ENCODE assay signal across 20 cellular contexts in genomic region chr20:2995796-2996195, GRCh38. TPM values are rescaled to one million over a fixed set of nuclear protein-coding genes. Genes with fewer than 3 reads are reported as not detected.
DNase-seq lines count a peak whose midpoint lies in the region; ATAC-seq and TF ChIP-seq lines count a peak whose summit lies in the region.
"Had no signal": no experiment of that assay in that cellular context is flagged by ENCODE, and none has a peak within 500 bp of the region (broad histone marks: within the 10 kb centered on the region; RNA-seq: fewer than 3 reads in every experiment).

No MANE protein-coding gene starts in this region.

- H3K27ac ChIP-seq in 22Rv1, result peak overlapping the region; percentile 54
- H3K27ac ChIP-seq in VCaP, result peak overlapping the region; percentile 69
- H3K27ac ChIP-seq: BLaER1 treated with 17β-estradiol and CSF1 and Interleukin-3, amounts not matched to agents 10 nM and 100 nM had no signal

- no peaks in the 10 kb centered on the region for H3K27me3 Mint-ChIP-seq in activated T-helper 2 cell treated with anti-CD3 and anti-CD28 coated beads, Interferon-gamma antibody, Interleukin-2, Interleukin-4, amounts not matched to agents 10 μg/mL and 5 μg/mL and 100 μg/mL, durations not matched to agents 14 hours and 24 hours and 36 hours (ENCODE audit: low read depth)
- no peaks in the 10 kb centered on the region for H3K27me3 Mint-ChIP-seq in activated naive CD8-positive, alpha-beta T cell treated with anti-CD3 and anti-CD28 coated beads, Interleukin-2, amount 50 U/mL, for 24 hours
- H3K27me3 Mint-ChIP-seq: CD4-positive, alpha-beta memory T cell had no signal

- peaks cover 20% of the 10 kb centered on the region for H3K4me1 Mint-ChIP-seq in activated T-helper 2 cell treated with anti-CD3 and anti-CD28 coated beads, Interferon-gamma antibody, Interleukin-2, Interleukin-4, amounts not matched to agents 10 μg/mL and 5 μg/mL and 100 μg/mL, durations not matched to agents 14 hours and 24 hours and 36 hours (ENCODE audit: low read depth)
- H3K4me1 Mint-ChIP-seq in activated naive CD8-positive, alpha-beta T cell treated with anti-CD3 and anti-CD28 coated beads, Interleukin-2, amount 50 U/mL, for 24 hours, result peaks cover 10% of the 10 kb centered on the region
- H3K4me1 Mint-ChIP-seq: GM23338 had no signal

- intact Hi-C loops in activated T-helper 2 cell treated with anti-CD3 and anti-CD28 coated beads, Interferon-gamma antibody, Interleukin-2, Interleukin-4, amounts not matched to agents 10 μg/mL and 5 μg/mL and 100 μg/mL, durations not matched to agents 14 hours and 24 hours and 36 hours (cut with micrococcal nuclease), result no loop called here

- DNase-seq in Ammon's horn (ENCODE audit: low spot score) (peak; percentile 39), amygdala (lab: John Stamatoyannopoulos, UW) (no peak)
- DNase-seq in activated T-helper 2 cell treated with anti-CD3 and anti-CD28 coated beads, Interferon-gamma antibody, Interleukin-2, Interleukin-4, amounts not matched to agents 10 μg/mL and 5 μg/mL and 100 μg/mL, durations not matched to agents 14 hours and 24 hours and 36 hours (ENCODE audit: low spot score), result no peak
- DNase-seq in activated naive CD8-positive, alpha-beta T cell treated with anti-CD3 and anti-CD28 coated beads, Interleukin-2, amount 50 U/mL, for 24 hours, result no peak
- DNase-seq: BE2C; Calu3; CD4-positive, alpha-beta memory T cell; COR-L47; DMS53; DMS79 treated with DMSO at 0.1 percent for 48 hours; GF-D8; HFFc6 had no signal

- no peaks in the 10 kb centered on the region for H3K9me3 Mint-ChIP-seq in activated T-helper 2 cell treated with anti-CD3 and anti-CD28 coated beads, Interferon-gamma antibody, Interleukin-2, Interleukin-4, amounts not matched to agents 10 μg/mL and 5 μg/mL and 100 μg/mL, durations not matched to agents 14 hours and 24 hours and 36 hours
- no peaks in the 10 kb centered on the region for H3K9me3 Mint-ChIP-seq in activated naive CD8-positive, alpha-beta T cell treated with anti-CD3 and anti-CD28 coated beads, Interleukin-2, amount 50 U/mL, for 24 hours
- H3K9me3 Mint-ChIP-seq: CD4-positive, alpha-beta memory T cell; GM23338; HFFc6 had no signal

- no peak for ATAC-seq in activated naive CD8-positive, alpha-beta T cell treated with anti-CD3 and anti-CD28 coated beads, Interleukin-2, amount 50 U/mL, for 24 hours
- ATAC-seq in HG03280 (IDR thresholded peaks at IDR 0.05; ENCODE audit: unreplicated experiment), result no peak
- ATAC-seq: GM23338 had no signal

- peak overlapping the region; percentile 21 for H3K27ac Mint-ChIP-seq in activated T-helper 2 cell treated with anti-CD3 and anti-CD28 coated beads, Interferon-gamma antibody, Interleukin-2, Interleukin-4, amounts not matched to agents 10 μg/mL and 5 μg/mL and 100 μg/mL, durations not matched to agents 14 hours and 24 hours and 36 hours
- no peak overlapping the region for H3K27ac Mint-ChIP-seq in activated naive CD8-positive, alpha-beta T cell treated with anti-CD3 and anti-CD28 coated beads, Interleukin-2, amount 50 U/mL, for 24 hours
- H3K27ac Mint-ChIP-seq: GM23338, HFFc6 had no signal

- H3K36me3 Mint-ChIP-seq in activated T-helper 2 cell treated with anti-CD3 and anti-CD28 coated beads, Interferon-gamma antibody, Interleukin-2, Interleukin-4, amounts not matched to agents 10 μg/mL and 5 μg/mL and 100 μg/mL, durations not matched to agents 14 hours and 24 hours and 36 hours (ENCODE audit: low read depth), result peaks cover 75% of the 10 kb centered on the region
- peaks cover 29% of the 10 kb centered on the region for H3K36me3 Mint-ChIP-seq in activated naive CD8-positive, alpha-beta T cell treated with anti-CD3 and anti-CD28 coated beads, Interleukin-2, amount 50 U/mL, for 24 hours (ENCODE audit: low read depth)

- TF ChIP-seq CTCF in 22Rv1 (IDR thresholded peaks at IDR 0.05) (no peak), VCaP (conservative IDR thresholded peaks at IDR 0.05) (no peak)

- H3K4me3 Mint-ChIP-seq in activated T-helper 2 cell treated with anti-CD3 and anti-CD28 coated beads, Interferon-gamma antibody, Interleukin-2, Interleukin-4, amounts not matched to agents 10 μg/mL and 5 μg/mL and 100 μg/mL, durations not matched to agents 14 hours and 24 hours and 36 hours (ENCODE audit: low read depth), result no peak overlapping the region
- H3K4me3 Mint-ChIP-seq in activated naive CD8-positive, alpha-beta T cell treated with anti-CD3 and anti-CD28 coated beads, Interleukin-2, amount 50 U/mL, for 24 hours, result no peak overlapping the region
- H3K4me3 Mint-ChIP-seq: CD4-positive, alpha-beta memory T cell; GM23338; HFFc6 had no signal

RNA-seq across cellular contexts. Expression of gene GNRH2, which starts 47.6 kb away (rescaled TPM):
- 3.4 and 3.7 TPM in 2 replicates for total RNA-seq in activated T-helper 2 cell treated with anti-CD3 and anti-CD28 coated beads, Interferon-gamma antibody, Interleukin-2, Interleukin-4, amounts not matched to agents 10 μg/mL and 5 μg/mL and 100 μg/mL, durations not matched to agents 14 hours and 24 hours and 36 hours
- total RNA-seq: Daoy, G401, GM23338, H4 had no signal

RNA-seq across cellular contexts. Expression of gene MRPS26, which starts 50.1 kb away (rescaled TPM):
- 143 and 148 TPM in 2 replicates for total RNA-seq in activated T-helper 2 cell treated with anti-CD3 and anti-CD28 coated beads, Interferon-gamma antibody, Interleukin-2, Interleukin-4, amounts not matched to agents 10 μg/mL and 5 μg/mL and 100 μg/mL, durations not matched to agents 14 hours and 24 hours and 36 hours
